Comparison of ENCODE assay signal across 9 cellular contexts in the genomic region with DNA sequence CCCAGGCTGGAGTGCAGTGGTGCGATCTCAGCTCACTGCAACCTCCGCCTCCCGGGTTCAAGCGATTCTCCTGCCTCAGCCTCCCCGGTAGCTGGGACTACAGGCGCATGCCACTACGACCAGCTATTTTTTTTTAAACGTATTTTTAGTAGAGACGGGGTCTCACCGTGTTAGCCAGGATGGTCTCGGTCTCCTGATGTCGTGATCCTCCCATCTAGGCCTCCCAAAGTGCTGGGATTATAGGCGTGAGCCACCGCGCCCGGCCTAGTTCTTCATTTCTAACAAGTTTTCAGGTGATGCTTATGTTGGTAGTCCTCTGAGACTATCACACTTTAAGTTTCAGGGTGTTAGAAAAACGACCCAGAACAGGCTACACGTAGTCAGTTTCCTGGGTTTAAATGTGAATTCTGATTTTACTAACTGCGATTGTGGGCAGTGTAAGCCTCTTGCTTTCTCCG. TPM values are rescaled to one million over a fixed set of nuclear protein-coding genes. Genes with fewer than 3 reads are reported as not detected.
DNase-seq lines count a peak whose midpoint lies in the region; ATAC-seq, FAIRE-seq and TF ChIP-seq lines count a peak whose summit lies in the region.
"Not testable (repeated sequence)": the region's sequence is repeated elsewhere in the genome, so short reads cannot be mapped to it uniquely, and the experiment has no call there.
"Had no signal": no experiment of that assay in that cellular context is flagged by ENCODE, and none has a peak within 500 bp of the region (broad histone marks: within the 10 kb centered on the region; RNA-seq: fewer than 3 reads in every experiment).

No MANE protein-coding gene starts in this region.

- TF ChIP-seq CTCF in CD8-positive, alpha-beta T cell (IDR thresholded peaks at IDR 0.05); VCaP (conservative IDR thresholded peaks at IDR 0.05); astrocyte of the cerebellum (IDR thresholded peaks at IDR 0.05; ENCODE audit: low read depth, low read length, missing control alignments); HepG2 (CRISPR knock-in tag; IDR thresholded peaks at IDR 0.05); tibial artery (IDR thresholded peaks at IDR 0.05): not testable (repeated sequence)

- FAIRE-seq in HepG2 (lab: Jason Lieb, UNC): not testable (repeated sequence)

- H3K36me3 ChIP-seq in CD8-positive, alpha-beta T cell (ENCODE audit: insufficient read depth, low read length); esophagus (ENCODE audit: control insufficient read depth in 2 of 2, insufficient read depth in 2 of 2, low read length in 1 of 2); trophoblast cell (ENCODE audit: control insufficient read depth in 1 of 2, insufficient read depth in 2 of 2, low read length in 2 of 2): not testable (repeated sequence)
- H3K36me3 ChIP-seq in HepG2 (replicated peaks in 1 of 2; ENCODE audit: control insufficient read depth in 1 of 2, insufficient read depth in 2 of 2, low read length in 2 of 2) (peaks cover 3 to 12% of the 10 kb centered on the region in 2 experiments; a peak in 4 of 5 replicates), tibial artery (peaks cover 6 to 13% (median 6%) of the 10 kb centered on the region in 3 donors)

- not testable (repeated sequence) for H2BK5ac ChIP-seq in trophoblast cell (ENCODE audit: low read depth, low read length, poor library complexity)

- H3K9me3 ChIP-seq in CD8-positive, alpha-beta T cell (ENCODE audit: low read length); esophagus (ENCODE audit: control insufficient read depth in 2 of 2, insufficient read depth in 1 of 2, low read depth in 1 of 2, low read length in 1 of 2); HepG2 (ENCODE audit: low read length); trophoblast cell (ENCODE audit: insufficient read depth, low read depth, low read length); tibial artery: not testable (repeated sequence)

- peak overlapping the region; percentile 96 for H3K27ac Mint-ChIP-seq in CD8-positive, alpha-beta T cell
- peak overlapping the region; percentile 81 to 98 (median 97) for H3K27ac Mint-ChIP-seq in IgD-negative memory B cell

- CTCF ChIA-PET in CD8-positive, alpha-beta T cell (lab: Charles Lee): interaction anchor here (0.6 to 1.4 kb wide), 2 partner anchors 9 to 46 kb away, joined by 3 to 4 read pairs; no protein-coding TSS in a partner anchor
- CTCF ChIA-PET in HepG2 (lab: Yijun Ruan, JAX; ENCODE audit: low intra/inter-chr PET ratio, low total read pairs): not testable (repeated sequence)

- peak in 1 of 7 experiments; percentile 6 for DNase-seq in CD8-positive, alpha-beta T cell
- DNase-seq in astrocyte of the cerebellum (ENCODE audit: low read depth); HepG2 (ENCODE audit: low spot score); trophoblast cell; tibial artery: not testable (repeated sequence)

- H3K14ac ChIP-seq in trophoblast cell (ENCODE audit: low read length): not testable (repeated sequence)

- ATAC-seq in CD8-positive, alpha-beta T cell; HepG2: not testable (repeated sequence)

- H2BK120ac ChIP-seq in trophoblast cell (ENCODE audit: insufficient read depth, low read length, poor library complexity): not testable (repeated sequence)

- WGBS in esophagus, 2 donors: 83% methylated on average over 20 of the region's 20 CpGs
- WGBS in HepG2 (ENCODE audit: low lambda C conversion rate): 69% methylated on average over 20 of the region's 20 CpGs
- WGBS in trophoblast cell (ENCODE audit: extremely low coverage, insufficient coverage, insufficient read length): no CpG with 5 or more reads among the region's 20 CpGs

- H4K20me1 ChIP-seq in HepG2 (ENCODE audit: insufficient read depth, low read length): not testable (repeated sequence)

- H3K79me1 ChIP-seq in trophoblast cell (ENCODE audit: low read length): not testable (repeated sequence)

- peak overlapping the region; percentile 90 for H3K9ac ChIP-seq in HepG2 (ENCODE audit: insufficient read depth, low read depth, low read length)
- not testable (repeated sequence) for H3K9ac ChIP-seq in trophoblast cell (ENCODE audit: low read length)

- not testable (repeated sequence) for H3K18ac ChIP-seq in trophoblast cell (ENCODE audit: low read length)

- H3K23ac ChIP-seq in trophoblast cell (ENCODE audit: low read length): not testable (repeated sequence)

- in situ Hi-C loops in astrocyte of the cerebellum (cut with HindIII; ENCODE audit: low sequenced_read_pairs); HepG2 (cut with HindIII; ENCODE audit: extremely low pct_ligation_motif_present, low pct_unique_long_range_greater_than_20kb): not testable (repeated sequence)

- H3K4ac ChIP-seq in trophoblast cell (ENCODE audit: low read depth, low read length): not testable (repeated sequence)

- not testable (repeated sequence) for H3K9me3 Mint-ChIP-seq in CD8-positive, alpha-beta T cell; IgD-negative memory B cell

- TF ChIP-seq EP300 in HepG2 (IDR thresholded peaks at IDR 0.05; ENCODE audit: low read depth in 2 of 2, low read length in 2 of 2); HepG2 (CRISPR knock-in tag; IDR thresholded peaks at IDR 0.05; ENCODE audit: borderline replicate concordance): not testable (repeated sequence)

- H3K27me3 ChIP-seq in CD8-positive, alpha-beta T cell (ENCODE audit: insufficient read depth, low read length); esophagus (ENCODE audit: control insufficient read depth in 1 of 2, insufficient read depth in 2 of 2, low read length in 2 of 2); HepG2 (ENCODE audit: control insufficient read depth in 1 of 2, insufficient read depth in 2 of 2, low read length in 2 of 2); trophoblast cell (ENCODE audit: insufficient read depth, low read length); tibial artery: not testable (repeated sequence)

- H4K12ac ChIP-seq in trophoblast cell (ENCODE audit: low read depth, low read length): peak overlapping the region; percentile 76

- intact Hi-C loops in CD8-positive, alpha-beta T cell (cut with DNase I, micrococcal nuclease): loop anchor here (1.0 to 10.0 kb wide), 10 partner anchors 35 to 1579 kb away; partner anchors contain the start of genes CEBPZ (in 2 of the 2), GPATCH11 (in 2 of the 2), HEATR5B (in 2 of the 2) and NDUFAF7 (in 2 of the 2)
- intact Hi-C loops in HepG2 (cut with micrococcal nuclease; ENCODE audit: unreplicated experiment): loop anchor here (2.0 kb wide), 3 partner anchors 27 to 39 kb away; partner anchors contain the start of genes CEBPZ, EIF2AK2 and NDUFAF7
- intact Hi-C loops in tibial artery (cut with DNase I; ENCODE audit: low total_unique reads): not testable (repeated sequence)

- not testable (repeated sequence) for H2AK5ac ChIP-seq in trophoblast cell (ENCODE audit: low read length)

- peak overlapping the region; percentile 97 for H2AFZ ChIP-seq in HepG2 (ENCODE audit: low read length)
- peak overlapping the region; percentile 10 for H2AFZ ChIP-seq in trophoblast cell (ENCODE audit: insufficient read depth, low read length, poor library complexity)

- H3K4me1 ChIP-seq in CD8-positive, alpha-beta T cell (ENCODE audit: insufficient read depth, low read length): peaks cover 24% of the 10 kb centered on the region
- H3K4me1 ChIP-seq in esophagus (ENCODE audit: control insufficient read depth in 2 of 2, insufficient read depth in 2 of 2, low read length in 1 of 2); trophoblast cell (ENCODE audit: control insufficient read depth in 1 of 2, insufficient read depth in 2 of 2, low read length in 2 of 2): not testable (repeated sequence)
- H3K4me1 ChIP-seq in HepG2 (ENCODE audit: insufficient read depth, low read length): peaks cover 34% of the 10 kb centered on the region
- peaks cover 0 to 17% (median 6%) of the 10 kb centered on the region in 4 donors for H3K4me1 ChIP-seq in tibial artery

- H3K4me3 ChIP-seq in CD8-positive, alpha-beta T cell (ENCODE audit: low read depth, low read length): peak overlapping the region; percentile 78
- peak overlapping the region; percentile 73 for H3K4me3 ChIP-seq in astrocyte of the cerebellum (ENCODE audit: low read depth, low read length)
- H3K4me3 ChIP-seq in esophagus (ENCODE audit: low read depth in 1 of 2, low read length in 2 of 2): peak overlapping the region; percentile 81 to 94
- peak overlapping the region; percentile 78 to 91 (median 90) for H3K4me3 ChIP-seq in HepG2 (replicated peaks in 1 of 3; ENCODE audit: insufficient read depth in 1 of 3, low read depth in 2 of 3, low read length in 3 of 3)
- peak overlapping the region; percentile 89 for H3K4me3 ChIP-seq in trophoblast cell (ENCODE audit: low read depth, low read length)
- H3K4me3 ChIP-seq in tibial artery: peak overlapping the region; percentile 79 to 89

- H4K91ac ChIP-seq in trophoblast cell (ENCODE audit: low read depth, low read length): peak overlapping the region; percentile 86

- peaks cover 18% of the 10 kb centered on the region for H3K36me3 Mint-ChIP-seq in CD8-positive, alpha-beta T cell
- H3K36me3 Mint-ChIP-seq in IgD-negative memory B cell: not testable (repeated sequence)

- peaks cover 30% of the 10 kb centered on the region for H3K4me1 Mint-ChIP-seq in CD8-positive, alpha-beta T cell (ENCODE audit: low read depth)
- H3K4me1 Mint-ChIP-seq in IgD-negative memory B cell: peaks cover 18 to 19% (median 19%) of the 10 kb centered on the region in 3 donors

- peak overlapping the region; percentile 74 for H3K27ac ChIP-seq in CD8-positive, alpha-beta T cell (ENCODE audit: low read depth, low read length)
- peak overlapping the region; percentile 87 for H3K27ac ChIP-seq in VCaP
- peak overlapping the region; percentile 90 to 95 for H3K27ac ChIP-seq in esophagus (ENCODE audit: low read depth in 2 of 2, low read length in 1 of 2)
- peak overlapping the region; percentile 70 for H3K27ac ChIP-seq in HepG2 (ENCODE audit: extremely low read length, insufficient read depth, low read length)
- not testable (repeated sequence) for H3K27ac ChIP-seq in trophoblast cell (ENCODE audit: low read depth, low read length)
- H3K27ac ChIP-seq in tibial artery: peak overlapping the region; percentile 88 to 92

- peak overlapping the region; percentile 96 for H3K4me3 Mint-ChIP-seq in CD8-positive, alpha-beta T cell
- peak overlapping the region; percentile 87 to 99 (median 98) for H3K4me3 Mint-ChIP-seq in IgD-negative memory B cell

- POLR2A ChIA-PET in CD8-positive, alpha-beta T cell (lab: Charles Lee): interaction anchor here (0.6 to 2.0 kb wide), 2 partner anchors 36 to 39 kb away, joined by 3 to 10 read pairs; partner anchors contain the start of genes CEBPZ, EIF2AK2 and NDUFAF7
- POLR2A ChIA-PET in HepG2 (lab: Yijun Ruan, JAX): interaction anchor here (1.0 to 2.5 kb wide), 4 partner anchors 25 to 69 kb away, joined by 3 to 14 read pairs (median 5); partner anchors contain the start of genes CEBPZ, EIF2AK2 and NDUFAF7

- not testable (repeated sequence) for H3K27me3 Mint-ChIP-seq in CD8-positive, alpha-beta T cell (ENCODE audit: low read depth); IgD-negative memory B cell

- peak overlapping the region; percentile 93 for H4K8ac ChIP-seq in trophoblast cell (ENCODE audit: low read depth, low read length)

- peaks cover 37% of the 10 kb centered on the region for H3K79me2 ChIP-seq in HepG2 (ENCODE audit: insufficient read depth, low read length)
- H3K79me2 ChIP-seq in trophoblast cell (ENCODE audit: control insufficient read depth, insufficient read depth, low read length, poor library complexity): not testable (repeated sequence)

- not testable (repeated sequence) for BruUV-seq in HepG2 (replicated peaks; lab: Mats Ljungman, UMichigan)

- not testable (repeated sequence) for TF ChIP-seq POLR2A in HepG2 (IDR thresholded peaks at IDR 0.05; ENCODE audit: insufficient read depth in 1 of 2, low read depth in 2 of 2, low read length in 2 of 2)

- not testable (repeated sequence) for H2BK12ac ChIP-seq in trophoblast cell (ENCODE audit: low read length)

- H3K4me2 ChIP-seq in HepG2 (ENCODE audit: low read depth, low read length): peak overlapping the region; percentile 92
- peak overlapping the region; percentile 80 for H3K4me2 ChIP-seq in trophoblast cell (ENCODE audit: low read length)

- not testable (repeated sequence) for TF ChIP-seq RAD21 in HepG2 (CRISPR knock-in tag; IDR thresholded peaks at IDR 0.05)

RNA-seq across cellular contexts. Expression of gene CEBPZOS, which starts 0.4 kb away (rescaled TPM):
- 10 to 100 TPM; 17.5 to 18.2 TPM for total RNA-seq in CD8-positive, alpha-beta T cell
- 38.8 TPM for polyA plus RNA-seq in IgD-negative memory B cell
- 10 to 100 TPM; 19.1 to 53.7 TPM for polyA plus RNA-seq in esophagus
- 18.6 and 25.6 TPM in 2 replicates for total RNA-seq in HepG2 (2016; rRNA removed; fragmentation: Illumina TruSeq; extraction: Trizol)
- 3.5 and 5.6 TPM in 2 replicates for total RNA-seq in HepG2 (2016; cell fraction: cytosol; rRNA removed; fragmentation: Illumina TruSeq; extraction: Trizol; ENCODE audit: low read depth)
- total RNA-seq in HepG2 (2016; cell fraction: insoluble cytoplasmic fraction; rRNA removed; fragmentation: Illumina TruSeq; extraction: Trizol): 21.3 and 24.8 TPM in 2 replicates
- 11.1 and 12.6 TPM in 2 replicates for total RNA-seq in HepG2 (2016; cell fraction: membrane; rRNA removed; fragmentation: Illumina TruSeq; extraction: Trizol)
- 15.2 and 16.8 TPM in 2 replicates for total RNA-seq in HepG2 (2016; cell fraction: nucleus; rRNA removed; fragmentation: Illumina TruSeq; extraction: Trizol)
- 39.3 and 44.7 TPM in 2 replicates for polyA plus RNA-seq in HepG2 (2011; rRNA removed)
- 24.9 and 37.3 TPM in 2 replicates for polyA plus RNA-seq in HepG2 (2011; cell fraction: cytosol; rRNA removed)
- polyA plus RNA-seq in HepG2 (2011; cell fraction: nucleus; rRNA removed): 13.9 and 20.2 TPM in 2 replicates
- polyA plus RNA-seq in HepG2 (2012): 33.7 and 40.2 TPM in 2 replicates
- 5.9 and 6.2 TPM in 2 replicates for polyA plus RNA-seq in HepG2 (2016; cell fraction: cytosol; fragmentation: Illumina TruSeq; extraction: Trizol; ENCODE audit: low read depth)
- 38.4 and 41.7 TPM in 2 replicates for polyA plus RNA-seq in HepG2 (2016; cell fraction: insoluble cytoplasmic fraction; fragmentation: Illumina TruSeq; extraction: Trizol; ENCODE audit: low read depth)
- 10.7 and 12.9 TPM in 2 replicates for polyA plus RNA-seq in HepG2 (2016; cell fraction: membrane; fragmentation: Illumina TruSeq; extraction: Trizol; ENCODE audit: low read depth)
- 40.1 and 43.4 TPM in 2 replicates for polyA plus RNA-seq in HepG2 (2016; cell fraction: nucleus; fragmentation: Illumina TruSeq; extraction: Trizol; ENCODE audit: insufficient read depth, low read depth)
- polyA minus RNA-seq in HepG2 (2011; rRNA and poly(A)+ RNA removed; ENCODE audit: low replicate concordance): 17.6 and 19.0 TPM in 2 replicates
- polyA minus RNA-seq in HepG2 (2011; cell fraction: cytosol; rRNA and poly(A)+ RNA removed): 16.9 and 17.8 TPM in 2 replicates
- 26.4 and 33.3 TPM in 2 replicates for polyA minus RNA-seq in HepG2 (2011; cell fraction: nucleus; rRNA and poly(A)+ RNA removed)
- 21.9 and 22.7 TPM in 2 replicates for polyA plus RNA-seq in trophoblast cell (2013)

RNA-seq across cellular contexts. Expression of gene SULT6B1, which starts 7.4 kb away (rescaled TPM):
- total RNA-seq in CD8-positive, alpha-beta T cell: not detected
- polyA plus RNA-seq in IgD-negative memory B cell: not detected
- not detected for polyA plus RNA-seq in esophagus
- not detected in 2 replicates for total RNA-seq in HepG2 (2016; rRNA removed; fragmentation: Illumina TruSeq; extraction: Trizol)
- total RNA-seq in HepG2 (2016; cell fraction: cytosol; rRNA removed; fragmentation: Illumina TruSeq; extraction: Trizol; ENCODE audit: low read depth): not detected in 2 replicates
- not detected in 2 replicates for total RNA-seq in HepG2 (2016; cell fraction: insoluble cytoplasmic fraction; rRNA removed; fragmentation: Illumina TruSeq; extraction: Trizol)
- total RNA-seq in HepG2 (2016; cell fraction: membrane; rRNA removed; fragmentation: Illumina TruSeq; extraction: Trizol): not detected in 2 replicates
- not detected in 2 replicates for total RNA-seq in HepG2 (2016; cell fraction: nucleus; rRNA removed; fragmentation: Illumina TruSeq; extraction: Trizol)
- not detected in 2 replicates for polyA plus RNA-seq in HepG2 (2011; rRNA removed)
- not detected in 2 replicates for polyA plus RNA-seq in HepG2 (2011; cell fraction: cytosol; rRNA removed)
- not detected in 2 replicates for polyA plus RNA-seq in HepG2 (2011; cell fraction: nucleus; rRNA removed)
- not detected in 2 replicates for polyA plus RNA-seq in HepG2 (2012)
- polyA plus RNA-seq in HepG2 (2016; cell fraction: cytosol; fragmentation: Illumina TruSeq; extraction: Trizol; ENCODE audit: low read depth): not detected in 2 replicates
- not detected in 2 replicates for polyA plus RNA-seq in HepG2 (2016; cell fraction: insoluble cytoplasmic fraction; fragmentation: Illumina TruSeq; extraction: Trizol; ENCODE audit: low read depth)
- not detected in 2 replicates for polyA plus RNA-seq in HepG2 (2016; cell fraction: membrane; fragmentation: Illumina TruSeq; extraction: Trizol; ENCODE audit: low read depth)
- polyA plus RNA-seq in HepG2 (2016; cell fraction: nucleus; fragmentation: Illumina TruSeq; extraction: Trizol; ENCODE audit: insufficient read depth, low read depth): not detected in 2 replicates
- polyA minus RNA-seq in HepG2 (2011; rRNA and poly(A)+ RNA removed; ENCODE audit: low replicate concordance): not detected in 2 replicates
- polyA minus RNA-seq in HepG2 (2011; cell fraction: cytosol; rRNA and poly(A)+ RNA removed): not detected in 2 replicates
- polyA minus RNA-seq in HepG2 (2011; cell fraction: nucleus; rRNA and poly(A)+ RNA removed): not detected in 2 replicates
- not detected in 2 replicates for polyA plus RNA-seq in trophoblast cell (2013)
- total RNA-seq: posterior vena cava had no signal

RNA-seq across cellular contexts. Expression of gene CEBPZ, which starts 35.5 kb away (rescaled TPM):
- 100 to 1,000 TPM; 132 to 146 TPM for total RNA-seq in CD8-positive, alpha-beta T cell
- polyA plus RNA-seq in IgD-negative memory B cell (19.1 TPM), esophagus (10 to 100 TPM; 32.5 to 37.4 TPM), HepG2 (2011; rRNA removed) (10.7 and 14.4 TPM in 2 replicates)
- 117 and 182 TPM in 2 replicates for total RNA-seq in HepG2 (2016; rRNA removed; fragmentation: Illumina TruSeq; extraction: Trizol)
- 8.5 and 11.8 TPM in 2 replicates for total RNA-seq in HepG2 (2016; cell fraction: cytosol; rRNA removed; fragmentation: Illumina TruSeq; extraction: Trizol; ENCODE audit: low read depth)
- total RNA-seq in HepG2 (2016; cell fraction: insoluble cytoplasmic fraction; rRNA removed; fragmentation: Illumina TruSeq; extraction: Trizol): 114 and 185 TPM in 2 replicates
- total RNA-seq in HepG2 (2016; cell fraction: membrane; rRNA removed; fragmentation: Illumina TruSeq; extraction: Trizol): 25.5 and 32.8 TPM in 2 replicates
- total RNA-seq in HepG2 (2016; cell fraction: nucleus; rRNA removed; fragmentation: Illumina TruSeq; extraction: Trizol): 68.6 and 73.2 TPM in 2 replicates
- polyA plus RNA-seq in HepG2 (2011; cell fraction: cytosol; rRNA removed): 4.0 and 7.7 TPM in 2 replicates
- polyA plus RNA-seq in HepG2 (2011; cell fraction: nucleus; rRNA removed): 7.1 and 10.6 TPM in 2 replicates
- 44.5 and 58.7 TPM in 2 replicates for polyA plus RNA-seq in HepG2 (2012)
- 4.6 and 4.7 TPM in 2 replicates for polyA plus RNA-seq in HepG2 (2016; cell fraction: cytosol; fragmentation: Illumina TruSeq; extraction: Trizol; ENCODE audit: low read depth)
- 124 and 132 TPM in 2 replicates for polyA plus RNA-seq in HepG2 (2016; cell fraction: insoluble cytoplasmic fraction; fragmentation: Illumina TruSeq; extraction: Trizol; ENCODE audit: low read depth)
- polyA plus RNA-seq in HepG2 (2016; cell fraction: membrane; fragmentation: Illumina TruSeq; extraction: Trizol; ENCODE audit: low read depth): 10.1 and 10.4 TPM in 2 replicates
- 77.9 and 78.7 TPM in 2 replicates for polyA plus RNA-seq in HepG2 (2016; cell fraction: nucleus; fragmentation: Illumina TruSeq; extraction: Trizol; ENCODE audit: insufficient read depth, low read depth)
- polyA minus RNA-seq in HepG2 (2011; rRNA and poly(A)+ RNA removed; ENCODE audit: low replicate concordance): 8.7 and 17.2 TPM in 2 replicates
- polyA minus RNA-seq in HepG2 (2011; cell fraction: cytosol; rRNA and poly(A)+ RNA removed): 17.0 and 22.0 TPM in 2 replicates
- 54.3 and 66.8 TPM in 2 replicates for polyA minus RNA-seq in HepG2 (2011; cell fraction: nucleus; rRNA and poly(A)+ RNA removed)
- 27.1 and 27.3 TPM in 2 replicates for polyA plus RNA-seq in trophoblast cell (2013)

RNA-seq across cellular contexts. Expression of gene NDUFAF7, which starts 35.6 kb away (rescaled TPM):
- total RNA-seq in CD8-positive, alpha-beta T cell: 10 to 100 TPM; 26.0 to 28.4 TPM
- polyA plus RNA-seq in IgD-negative memory B cell (10.9 TPM), esophagus (1 to 10 TPM; 6.9 to 8.1 TPM), HepG2 (2011; rRNA removed) (21.7 and 27.0 TPM in 2 replicates)
- 39.4 and 40.8 TPM in 2 replicates for total RNA-seq in HepG2 (2016; rRNA removed; fragmentation: Illumina TruSeq; extraction: Trizol)
- total RNA-seq in HepG2 (2016; cell fraction: cytosol; rRNA removed; fragmentation: Illumina TruSeq; extraction: Trizol; ENCODE audit: low read depth): 7.1 and 7.6 TPM in 2 replicates
- total RNA-seq in HepG2 (2016; cell fraction: insoluble cytoplasmic fraction; rRNA removed; fragmentation: Illumina TruSeq; extraction: Trizol): 39.2 and 41.9 TPM in 2 replicates
- total RNA-seq in HepG2 (2016; cell fraction: membrane; rRNA removed; fragmentation: Illumina TruSeq; extraction: Trizol): 9.7 and 11.3 TPM in 2 replicates
- 45.3 and 53.9 TPM in 2 replicates for total RNA-seq in HepG2 (2016; cell fraction: nucleus; rRNA removed; fragmentation: Illumina TruSeq; extraction: Trizol)
- polyA plus RNA-seq in HepG2 (2011; cell fraction: cytosol; rRNA removed): 13.0 and 15.5 TPM in 2 replicates
- 42.2 and 51.9 TPM in 2 replicates for polyA plus RNA-seq in HepG2 (2011; cell fraction: nucleus; rRNA removed)
- 19.3 and 27.2 TPM in 2 replicates for polyA plus RNA-seq in HepG2 (2012)
- polyA plus RNA-seq in HepG2 (2016; cell fraction: cytosol; fragmentation: Illumina TruSeq; extraction: Trizol; ENCODE audit: low read depth): 4.3 and 4.5 TPM in 2 replicates
- 41.8 and 44.9 TPM in 2 replicates for polyA plus RNA-seq in HepG2 (2016; cell fraction: insoluble cytoplasmic fraction; fragmentation: Illumina TruSeq; extraction: Trizol; ENCODE audit: low read depth)
- 6.0 and 6.1 TPM in 2 replicates for polyA plus RNA-seq in HepG2 (2016; cell fraction: membrane; fragmentation: Illumina TruSeq; extraction: Trizol; ENCODE audit: low read depth)
- 93.4 and 97.1 TPM in 2 replicates for polyA plus RNA-seq in HepG2 (2016; cell fraction: nucleus; fragmentation: Illumina TruSeq; extraction: Trizol; ENCODE audit: insufficient read depth, low read depth)
- polyA minus RNA-seq in HepG2 (2011; rRNA and poly(A)+ RNA removed; ENCODE audit: low replicate concordance): 14.2 and 18.9 TPM in 2 replicates
- polyA minus RNA-seq in HepG2 (2011; cell fraction: cytosol; rRNA and poly(A)+ RNA removed): 9.4 and 13.2 TPM in 2 replicates
- 44.5 and 48.5 TPM in 2 replicates for polyA minus RNA-seq in HepG2 (2011; cell fraction: nucleus; rRNA and poly(A)+ RNA removed)
- 15.4 and 16.1 TPM in 2 replicates for polyA plus RNA-seq in trophoblast cell (2013)

RNA-seq across cellular contexts. Expression of gene EIF2AK2, which starts 39.1 kb away (rescaled TPM):
- 10 to 100 TPM; 30.1 to 33.7 TPM for total RNA-seq in CD8-positive, alpha-beta T cell
- polyA plus RNA-seq in IgD-negative memory B cell (40.0 TPM), esophagus (1 to 10 TPM; 3.6 to 4.0 TPM), HepG2 (2011; rRNA removed) (9.1 and 10.2 TPM in 2 replicates)
- 26.1 and 42.8 TPM in 2 replicates for total RNA-seq in HepG2 (2016; rRNA removed; fragmentation: Illumina TruSeq; extraction: Trizol)
- total RNA-seq in HepG2 (2016; cell fraction: cytosol; rRNA removed; fragmentation: Illumina TruSeq; extraction: Trizol; ENCODE audit: low read depth): 8.2 and 8.7 TPM in 2 replicates
- 27.2 and 41.7 TPM in 2 replicates for total RNA-seq in HepG2 (2016; cell fraction: insoluble cytoplasmic fraction; rRNA removed; fragmentation: Illumina TruSeq; extraction: Trizol)
- 25.1 and 25.7 TPM in 2 replicates for total RNA-seq in HepG2 (2016; cell fraction: membrane; rRNA removed; fragmentation: Illumina TruSeq; extraction: Trizol)
- total RNA-seq in HepG2 (2016; cell fraction: nucleus; rRNA removed; fragmentation: Illumina TruSeq; extraction: Trizol): 25.3 and 28.5 TPM in 2 replicates
- polyA plus RNA-seq in HepG2 (2011; cell fraction: cytosol; rRNA removed): 3.4 and 5.9 TPM in 2 replicates
- 6.1 and 9.2 TPM in 2 replicates for polyA plus RNA-seq in HepG2 (2011; cell fraction: nucleus; rRNA removed)
- polyA plus RNA-seq in HepG2 (2012): 9.2 and 14.6 TPM in 2 replicates
- polyA plus RNA-seq in HepG2 (2016; cell fraction: cytosol; fragmentation: Illumina TruSeq; extraction: Trizol; ENCODE audit: low read depth): 5.6 and 6.5 TPM in 2 replicates
- polyA plus RNA-seq in HepG2 (2016; cell fraction: insoluble cytoplasmic fraction; fragmentation: Illumina TruSeq; extraction: Trizol; ENCODE audit: low read depth): 35.9 and 36.0 TPM in 2 replicates
- 13.2 and 13.7 TPM in 2 replicates for polyA plus RNA-seq in HepG2 (2016; cell fraction: membrane; fragmentation: Illumina TruSeq; extraction: Trizol; ENCODE audit: low read depth)
- 24.3 and 24.4 TPM in 2 replicates for polyA plus RNA-seq in HepG2 (2016; cell fraction: nucleus; fragmentation: Illumina TruSeq; extraction: Trizol; ENCODE audit: insufficient read depth, low read depth)
- polyA minus RNA-seq in HepG2 (2011; rRNA and poly(A)+ RNA removed; ENCODE audit: low replicate concordance): 6.1 and 18.1 TPM in 2 replicates
- polyA minus RNA-seq in HepG2 (2011; cell fraction: cytosol; rRNA and poly(A)+ RNA removed): 11.7 and 17.0 TPM in 2 replicates
- 31.8 and 32.1 TPM in 2 replicates for polyA minus RNA-seq in HepG2 (2011; cell fraction: nucleus; rRNA and poly(A)+ RNA removed)
- 24.4 and 26.5 TPM in 2 replicates for polyA plus RNA-seq in trophoblast cell (2013)
